23 cellular contexts compared by ENCODE assay signal in the genomic region with DNA sequence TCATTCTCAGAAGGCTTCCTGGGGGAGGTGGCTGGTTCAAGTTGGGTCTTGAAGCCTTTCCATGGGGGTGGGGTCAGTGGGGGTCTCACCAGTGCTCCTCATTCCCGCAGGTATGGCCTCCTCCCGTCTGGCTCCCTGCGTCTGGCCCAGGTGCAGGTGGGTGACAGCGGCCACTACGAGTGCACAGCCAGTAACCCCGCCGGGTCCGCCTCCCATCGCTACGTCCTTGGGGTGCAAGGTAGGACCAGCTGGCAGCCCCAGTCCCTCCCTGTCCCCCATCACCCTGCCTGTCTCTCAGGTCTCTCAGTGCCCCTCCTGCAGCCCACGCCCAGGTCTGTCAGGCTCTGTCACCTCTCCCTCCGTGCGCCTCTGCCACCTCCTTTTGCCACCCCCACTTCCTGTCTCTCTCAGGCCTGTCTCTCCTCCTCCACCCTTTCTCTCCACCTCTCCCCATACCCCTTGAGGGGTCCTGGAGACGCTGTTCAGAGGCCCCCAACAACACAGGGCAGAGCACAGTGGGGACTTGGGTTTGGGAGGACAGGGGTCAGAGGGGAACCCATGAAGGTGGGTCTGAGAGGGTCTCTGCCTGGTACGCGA.
A peak's percentile ranks its signal among the peaks of the same experiment; 100 is the strongest.
DNase-seq lines count a peak whose midpoint lies in the region; ATAC-seq, FAIRE-seq and TF ChIP-seq lines count a peak whose summit lies in the region.
"Had no signal": no experiment of that assay in that cellular context is flagged by ENCODE, and none has a peak within 500 bp of the region (broad histone marks: within the 10 kb centered on the region; RNA-seq: fewer than 3 reads in every experiment).

No MANE protein-coding gene starts in this region.

- H3K9me3 ChIP-seq in right cardiac atrium (ENCODE audit: control insufficient read depth, low read length) (no peaks in the 10 kb centered on the region), left ventricle myocardium inferior (replicated peaks) (no peaks in the 10 kb centered on the region), lower lobe of right lung (no peaks in the 10 kb centered on the region), thyroid gland (no peaks in the 10 kb centered on the region), kidney (ENCODE audit: control insufficient read depth in 1 of 2, low read length in 2 of 2) (no peaks in the 10 kb centered on the region)
- H3K9me3 ChIP-seq: BLaER1 treated with 17β-estradiol and CSF1 and Interleukin-3, amounts not matched to agents 10 nM and 100 nM; HAP-1 had no signal

- ATAC-seq in right cardiac atrium = no peak
- ATAC-seq in WTC11 = no peak
- ATAC-seq in lower lobe of right lung = no peak
- peak; percentile 20 for ATAC-seq in stimulated activated memory B cell treated with anti-CD40 and anti-IgM and Interleukin-4, amounts not matched to agents 10 μg/mL and 1 μg/mL and 100 μg/mL, for 72 hours
- ATAC-seq in GM19395 (IDR thresholded peaks at IDR 0.05; ENCODE audit: unreplicated experiment) = no peak
- ATAC-seq: CD8-positive, alpha-beta T cell; GM12878 had no signal

- TF ChIP-seq POLR2A in thyroid gland (IDR thresholded peaks at IDR 0.05) = no peak

- H3K27ac ChIP-seq in right cardiac atrium (ENCODE audit: low read length) (no peak overlapping the region), left ventricle myocardium inferior (replicated peaks) (no peak overlapping the region), lower lobe of right lung (no peak overlapping the region), thyroid gland (no peak overlapping the region), kidney (ENCODE audit: low read depth in 2 of 2, low read length in 2 of 2) (no peak overlapping the region)
- H3K27ac ChIP-seq: BLaER1 treated with 17β-estradiol and CSF1 and Interleukin-3, amounts not matched to agents 10 nM and 100 nM had no signal

- H3K4me1 ChIP-seq in right cardiac atrium (ENCODE audit: control insufficient read depth, insufficient read depth, low read length) (no peaks in the 10 kb centered on the region), left ventricle myocardium inferior (no peaks in the 10 kb centered on the region), lower lobe of right lung (no peaks in the 10 kb centered on the region), thyroid gland (no peaks in the 10 kb centered on the region), kidney (ENCODE audit: control insufficient read depth in 1 of 2, insufficient read depth in 1 of 2, low read depth in 1 of 2, low read length in 2 of 2) (no peaks in the 10 kb centered on the region)
- H3K4me1 ChIP-seq: HAP-1 had no signal

- DNase-seq in right cardiac atrium (peak in 2 of 3 donors; percentile 45 to 51), left ventricle myocardium inferior (no peak), WTC11 (ENCODE audit: low spot score) (no peak), lower lobe of right lung (peak; percentile 42), thyroid gland (no peak), kidney (no peak)
- DNase-seq: Calu3; CD8-positive, alpha-beta T cell; DMS53; DND-41; EL; GOT3; HFFc6; KG1 had no signal

- intact Hi-C loops in right cardiac atrium (cut with DNase I) = loop anchor here in 1 of 4 donors (10.0 kb wide), 1 partner anchor 233 kb away; no protein-coding TSS in a partner anchor
- intact Hi-C loops in left ventricle myocardium inferior (cut with micrococcal nuclease) = no loop called here
- intact Hi-C loops in lower lobe of right lung (cut with DNase I) = no loop called here
- intact Hi-C loops in thyroid gland (cut with DNase I) = no loop called here
- intact Hi-C loops in kidney (cut with DNase I) = no loop called here

- H3K27me3 ChIP-seq in right cardiac atrium (ENCODE audit: control insufficient read depth, insufficient read depth) = no peaks in the 10 kb centered on the region
- peaks cover 8% of the 10 kb centered on the region for H3K27me3 ChIP-seq in left ventricle myocardium inferior (ENCODE audit: low read depth)
- peaks cover 6% of the 10 kb centered on the region for H3K27me3 ChIP-seq in lower lobe of right lung (ENCODE audit: low read depth)
- no peaks in the 10 kb centered on the region for H3K27me3 ChIP-seq in thyroid gland
- H3K27me3 ChIP-seq: BLaER1 treated with 17β-estradiol and CSF1 and Interleukin-3, amounts not matched to agents 10 nM and 100 nM had no signal

- H3K36me3 ChIP-seq in left ventricle myocardium inferior = no peaks in the 10 kb centered on the region
- no peaks in the 10 kb centered on the region for H3K36me3 ChIP-seq in lower lobe of right lung
- no peaks in the 10 kb centered on the region for H3K36me3 ChIP-seq in thyroid gland
- no peaks in the 10 kb centered on the region for H3K36me3 ChIP-seq in kidney (ENCODE audit: control insufficient read depth in 1 of 2, insufficient read depth in 2 of 2, low read length in 2 of 2)
- H3K36me3 ChIP-seq: BLaER1 treated with 17β-estradiol and CSF1 and Interleukin-3, amounts not matched to agents 10 nM and 100 nM; HAP-1 had no signal

- H3K4me3 ChIP-seq in right cardiac atrium (ENCODE audit: low read length) = no peak overlapping the region
- no peak overlapping the region for H3K4me3 ChIP-seq in left ventricle myocardium inferior
- H3K4me3 ChIP-seq in lower lobe of right lung = no peak overlapping the region
- no peak overlapping the region for H3K4me3 ChIP-seq in thyroid gland (replicated peaks in 1 of 3)
- H3K4me3 ChIP-seq in kidney (ENCODE audit: low read length in 2 of 2) = no peak overlapping the region
- H3K4me3 ChIP-seq: BLaER1 treated with 17β-estradiol and CSF1 and Interleukin-3, amounts not matched to agents 10 nM and 100 nM; GM12878; HAP-1 had no signal

- 90% methylated on average over 16 of the region's 16 CpGs for WGBS in right cardiac atrium
- WGBS in thyroid gland, 2 donors = 89% methylated on average over 11 to 16 of the region's 16 CpGs

- no peak overlapping the region for H3K27ac Mint-ChIP-seq in WTC11
- H3K27ac Mint-ChIP-seq in stimulated activated memory B cell treated with anti-CD40 and anti-IgM and Interleukin-4, amounts not matched to agents 10 μg/mL and 1 μg/mL and 100 μg/mL, for 72 hours = no peak overlapping the region
- H3K27ac Mint-ChIP-seq: B cell; CD8-positive, alpha-beta T cell; HFFc6; IgD-negative memory B cell had no signal

- no peak overlapping the region for H3K9ac ChIP-seq in kidney (ENCODE audit: low read length in 2 of 2)
- H3K9ac ChIP-seq: BLaER1 treated with 17β-estradiol and CSF1 and Interleukin-3, amounts not matched to agents 10 nM and 100 nM had no signal

- no peak for TF ChIP-seq CTCF in left ventricle myocardium inferior (IDR thresholded peaks at IDR 0.05; ENCODE audit: borderline replicate concordance)
- no peak for TF ChIP-seq CTCF in WTC11 (IDR thresholded peaks at IDR 0.05)
- TF ChIP-seq CTCF in lower lobe of right lung (IDR thresholded peaks at IDR 0.05) = no peak
- no peak for TF ChIP-seq CTCF in thyroid gland (IDR thresholded peaks at IDR 0.05)
- no peak for TF ChIP-seq CTCF in kidney (IDR thresholded peaks at IDR 0.05; ENCODE audit: borderline replicate concordance, extremely low read depth, insufficient read depth)

- no peaks in the 10 kb centered on the region for H3K27me3 Mint-ChIP-seq in WTC11 (ENCODE audit: low read depth)
- H3K27me3 Mint-ChIP-seq in stimulated activated memory B cell treated with anti-CD40 and anti-IgM and Interleukin-4, amounts not matched to agents 10 μg/mL and 1 μg/mL and 100 μg/mL, for 72 hours = peaks cover 34% of the 10 kb centered on the region

- POLR2A ChIA-PET in WTC11 (lab: Charles Lee) = no interaction called here

- no peaks in the 10 kb centered on the region for H3K36me3 Mint-ChIP-seq in WTC11
- H3K36me3 Mint-ChIP-seq in stimulated activated memory B cell treated with anti-CD40 and anti-IgM and Interleukin-4, amounts not matched to agents 10 μg/mL and 1 μg/mL and 100 μg/mL, for 72 hours = no peaks in the 10 kb centered on the region
- H3K36me3 Mint-ChIP-seq: CD8-positive, alpha-beta T cell; IgD-negative memory B cell had no signal

- FAIRE-seq in kidney (lab: Jason Lieb, UNC) = no peak
- FAIRE-seq: GM12878, GM19239, HTR-8/SVneo had no signal

- no peaks in the 10 kb centered on the region for H3K4me1 Mint-ChIP-seq in WTC11
- peaks cover 4% of the 10 kb centered on the region for H3K4me1 Mint-ChIP-seq in stimulated activated memory B cell treated with anti-CD40 and anti-IgM and Interleukin-4, amounts not matched to agents 10 μg/mL and 1 μg/mL and 100 μg/mL, for 72 hours
- H3K4me1 Mint-ChIP-seq: B cell, IgD-negative memory B cell had no signal

- H3K9me3 Mint-ChIP-seq in WTC11 = no peaks in the 10 kb centered on the region
- peaks cover 2% of the 10 kb centered on the region for H3K9me3 Mint-ChIP-seq in stimulated activated memory B cell treated with anti-CD40 and anti-IgM and Interleukin-4, amounts not matched to agents 10 μg/mL and 1 μg/mL and 100 μg/mL, for 72 hours
- H3K9me3 Mint-ChIP-seq: CD8-positive, alpha-beta T cell; HFFc6 had no signal

- H3K4me3 Mint-ChIP-seq in WTC11 = no peak overlapping the region
- no peak overlapping the region for H3K4me3 Mint-ChIP-seq in stimulated activated memory B cell treated with anti-CD40 and anti-IgM and Interleukin-4, amounts not matched to agents 10 μg/mL and 1 μg/mL and 100 μg/mL, for 72 hours
- H3K4me3 Mint-ChIP-seq: B cell; CD8-positive, alpha-beta T cell; HFFc6 had no signal

- CTCF ChIA-PET in WTC11 (lab: Charles Lee) = no interaction called here

TF ChIP-seq in WTC11, 78 proteins besides CTCF, POLR2A, EP300 and RAD21:
- TF ChIP-seq NR2C2 (CRISPR knock-in tag; IDR thresholded peaks at IDR 0.05) = no peak
- TF ChIP-seq, protein P1, sequence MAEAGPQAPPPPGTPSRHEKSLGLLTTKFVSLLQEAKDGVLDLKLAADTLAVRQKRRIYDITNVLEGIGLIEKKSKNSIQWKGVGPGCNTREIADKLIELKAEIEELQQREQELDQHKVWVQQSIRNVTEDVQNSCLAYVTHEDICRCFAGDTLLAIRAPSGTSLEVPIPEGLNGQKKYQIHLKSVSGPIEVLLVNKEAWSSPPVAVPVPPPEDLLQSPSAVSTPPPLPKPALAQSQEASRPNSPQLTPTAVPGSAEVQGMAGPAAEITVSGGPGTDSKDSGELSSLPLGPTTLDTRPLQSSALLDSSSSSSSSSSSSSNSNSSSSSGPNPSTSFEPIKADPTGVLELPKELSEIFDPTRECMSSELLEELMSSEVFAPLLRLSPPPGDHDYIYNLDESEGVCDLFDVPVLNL (CRISPR knock-in tag; IDR thresholded peaks at IDR 0.05; ENCODE audit: borderline replicate concordance, low read depth) = 0 out of 2 replicates have a peak, but pooled peaks have one; percentile 33

Comparison
In these comparisons a context has a peak if more than half of its experiments do, and no peak if none do; other contexts are left out.
1. DNase-seq: peak in right cardiac atrium (2 of 3) and lower lobe of right lung (single experiment); none in left ventricle myocardium inferior (single experiment), WTC11 (single experiment), thyroid gland (0 of 2) and kidney (single experiment).